In the genomic region with DNA sequence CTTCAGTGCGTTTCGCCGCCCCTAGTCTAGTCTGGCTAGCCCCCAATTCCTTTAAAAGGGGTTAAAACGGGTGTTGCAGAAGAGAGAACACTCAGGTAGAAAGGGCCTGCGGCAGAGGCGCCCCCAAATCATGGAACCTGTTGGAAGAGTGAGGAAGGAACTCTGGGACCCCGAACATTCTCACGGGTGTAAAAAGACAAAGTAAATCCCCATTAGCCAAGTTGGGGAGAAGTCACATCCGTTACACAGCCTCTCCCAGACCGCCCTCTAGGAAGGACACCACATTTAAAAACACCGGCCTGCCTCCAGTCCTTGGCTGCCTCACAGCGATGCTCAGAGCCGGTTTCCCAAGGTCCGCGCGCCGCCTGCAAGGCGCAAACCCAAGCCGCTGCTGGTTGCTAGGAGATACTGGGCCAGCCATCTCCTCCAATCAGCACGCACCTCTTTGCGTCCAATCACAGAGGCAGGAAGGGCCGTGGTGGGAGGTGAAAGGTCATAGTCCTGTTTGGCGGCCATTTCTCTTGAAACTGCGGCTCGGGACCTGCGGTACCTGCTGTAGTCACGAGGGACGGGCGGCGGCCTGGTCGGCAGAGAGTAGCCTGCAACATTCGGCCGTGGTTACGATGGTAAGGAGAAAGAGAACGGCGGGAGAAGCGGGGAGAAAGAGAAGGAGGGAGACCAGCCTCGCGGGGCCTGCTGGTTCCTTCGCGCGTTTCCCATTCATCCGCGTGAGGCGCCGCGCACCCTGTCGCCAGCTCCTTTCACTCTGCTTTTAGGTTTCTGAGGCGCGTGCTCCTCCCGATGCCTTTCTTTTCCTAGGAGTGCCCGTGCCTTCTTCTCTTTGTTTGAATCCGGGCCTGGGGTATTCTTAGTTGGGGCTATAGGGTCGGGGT, we compare ENCODE assay signal across 8 cellular contexts. TPM values are rescaled to one million over a fixed set of nuclear protein-coding genes. Genes with fewer than 3 reads are reported as not detected.
DNase-seq lines count a peak whose midpoint lies in the region; ATAC-seq, FAIRE-seq and TF ChIP-seq lines count a peak whose summit lies in the region.

A gene (plus strand): TSS at position 502 of the 893 bp plus-strand sequence. CDS start 122 bp downstream, at position 624.

- H3K36me3 ChIP-seq in endocrine pancreas (ENCODE audit: control insufficient read depth, insufficient read depth, low read length): peaks cover 2% of the 10 kb centered on the region

- peaks cover 4% of the 10 kb centered on the region for H3K9me3 Mint-ChIP-seq in Calu3 (ENCODE audit: low read depth, unreplicated experiment)
- no peaks in the 10 kb centered on the region for H3K9me3 Mint-ChIP-seq in memory B cell

- H3K4me3 ChIP-seq in endocrine pancreas (ENCODE audit: control insufficient read depth, insufficient read depth, low read length): peak within 1 kb of the TSS; percentile 82

- intact Hi-C loops in Calu3 (cut with micrococcal nuclease; ENCODE audit: unreplicated experiment): no loop called here

- H3K4me3 Mint-ChIP-seq in Calu3 (ENCODE audit: low read depth, unreplicated experiment) (no peak within 1 kb of the TSS), memory B cell (peak within 1 kb of the TSS; percentile 58)

- BruUV-seq in Calu3 (replicated peaks; lab: Mats Ljungman, UMichigan): no TSS peak

- TF ChIP-seq CTCF in Calu3 (IDR thresholded peaks at IDR 0.05; ENCODE audit: unreplicated experiment): no peak

- H3K9me3 ChIP-seq in endocrine pancreas (ENCODE audit: control insufficient read depth, low read length): no peaks in the 10 kb centered on the region

- peaks cover 7% of the 10 kb centered on the region for H3K4me1 Mint-ChIP-seq in Calu3 (ENCODE audit: low read depth, unreplicated experiment)
- peaks cover 5% of the 10 kb centered on the region for H3K4me1 Mint-ChIP-seq in memory B cell

- peak within 1 kb of the TSS; percentile 34 for H3K9ac ChIP-seq in endocrine pancreas (ENCODE audit: control insufficient read depth, insufficient read depth, low read length)

- DNase-seq in Calu3 (peak; percentile 97), HTR-8/SVneo (ENCODE audit: insufficient read length, low spot score) (peak; percentile 99), NOMO-1 treated with DMSO at 0.1 percent for 48 hours (lab: John Stamatoyannopoulos, UW; ENCODE audit: unreplicated experiment) (peak; percentile 95), memory B cell (ENCODE audit: low spot score in 2 of 2) (peak; percentile 92 to 95)
- peak; percentile 84 to 88 for DNase-seq in activated CD8-positive, alpha-beta memory T cell treated with anti-CD3 and anti-CD28 coated beads for 4 hours (ENCODE audit: low read depth in 2 of 2)
- DNase-seq in stimulated activated CD8-positive, alpha-beta memory T cell treated with anti-CD3 and anti-CD28 coated beads, Interleukin-12 subunit alpha, Interleukin-12 subunit beta, amount 100 ng/mL, for 24 hours (ENCODE audit: extremely low read depth): peak; percentile 70

- H3K27me3 Mint-ChIP-seq in Calu3 (ENCODE audit: unreplicated experiment): peaks cover 15% of the 10 kb centered on the region
- peaks cover 5% of the 10 kb centered on the region for H3K27me3 Mint-ChIP-seq in memory B cell

- no peak within 1 kb of the TSS for H3K27ac Mint-ChIP-seq in Calu3 (ENCODE audit: unreplicated experiment)
- H3K27ac Mint-ChIP-seq in memory B cell: no peak within 1 kb of the TSS

- peaks cover 4% of the 10 kb centered on the region for H3K4me1 ChIP-seq in endocrine pancreas (ENCODE audit: control insufficient read depth, insufficient read depth, low read length)

- peaks cover 29% of the 10 kb centered on the region for H3K36me3 Mint-ChIP-seq in Calu3 (ENCODE audit: insufficient read depth, unreplicated experiment)
- H3K36me3 Mint-ChIP-seq in memory B cell: peaks cover 23% of the 10 kb centered on the region

- H3K27me3 ChIP-seq in endocrine pancreas (ENCODE audit: control insufficient read depth, insufficient read depth, low read length): no peaks in the 10 kb centered on the region

- peak; percentile 99 for ATAC-seq in GM21381 (IDR thresholded peaks at IDR 0.05; ENCODE audit: unreplicated experiment)
- ATAC-seq in memory B cell (ENCODE audit: low read depth): peak; percentile 97

- FAIRE-seq in HTR-8/SVneo (lab: Jason Lieb, UNC): peak; percentile 96

- CTCF ChIA-PET in Calu3 (lab: Charles Lee): no interaction called here

RNA-seq across cellular contexts. Expression of the gene that starts here (rescaled TPM):
- 49.7 and 55.4 TPM in 2 replicates for total RNA-seq in Calu3 (2022)

Comparison
In these comparisons a context has a peak if more than half of its experiments do, and no peak if none do; other contexts are left out.
1. Peak in every context shown above with its lines: DNase-seq, ATAC-seq and H3K4me3 ChIP-seq.